Comparison of ENCODE assay signal across 8 cellular contexts in genomic region chr5:40437452-40437861, GRCh38.
DNase-seq lines count a peak whose midpoint lies in the region; ATAC-seq and TF ChIP-seq lines count a peak whose summit lies in the region.

No MANE protein-coding gene starts in this region.

- H3K9me3 ChIP-seq in PC-9 (ENCODE audit: insufficient read depth, low read depth) (peaks cover 3% of the 10 kb centered on the region; the same call in 1 of the 2 replicates), fibroblast of lung (ENCODE audit: control insufficient read depth, insufficient read depth, low read depth, low read length) (no peaks in the 10 kb centered on the region), esophagus muscularis mucosa (no peaks in the 10 kb centered on the region)

- H3K4me3 ChIP-seq in PC-9 (no peak overlapping the region), fibroblast of lung (replicated peaks in 1 of 4; ENCODE audit: control extremely low read depth in 1 of 4, insufficient read depth in 1 of 4, low read depth in 3 of 4, low read length in 4 of 4) (no peak overlapping the region), esophagus muscularis mucosa (no peak overlapping the region)

- no peak overlapping the region for H3K9ac ChIP-seq in fibroblast of lung (ENCODE audit: insufficient read depth, low read length)

- no peak for TF ChIP-seq EP300 in esophagus muscularis mucosa (IDR thresholded peaks at IDR 0.05)

- POLR2A ChIA-PET in PC-9 (lab: Charles Lee; ENCODE audit: unreplicated experiment): interaction anchor here (0.5 to 1.5 kb wide), 11 partner anchors 35 to 912 kb away, joined by 3 to 10 read pairs (median 4); no protein-coding TSS in a partner anchor

- 65% methylated on average over 4 of the region's 4 CpGs for WGBS in esophagus muscularis mucosa

- TF ChIP-seq POLR2A in esophagus muscularis mucosa (IDR thresholded peaks at IDR 0.05; ENCODE audit: low read depth): no peak

- ATAC-seq in GM18520 (IDR thresholded peaks at IDR 0.05; ENCODE audit: unreplicated experiment) (peak; percentile 75), HG02678 (IDR thresholded peaks at IDR 0.05; ENCODE audit: unreplicated experiment) (peak; percentile 39)

- no peaks in the 10 kb centered on the region for H3K27me3 ChIP-seq in PC-9 (ENCODE audit: insufficient read depth, low read depth)
- H3K27me3 ChIP-seq in fibroblast of lung (ENCODE audit: control insufficient read depth, insufficient read depth, low read length): no peaks in the 10 kb centered on the region
- H3K27me3 ChIP-seq in esophagus muscularis mucosa: no peaks in the 10 kb centered on the region

- TF ChIP-seq CTCF in PC-9 (conservative IDR thresholded peaks at IDR 0.05): no peak
- no peak for TF ChIP-seq CTCF in fibroblast of lung (conservative IDR thresholded peaks at IDR 0.05 in 1 of 2, IDR thresholded peaks at IDR 0.05 in 1 of 2; ENCODE audit: low read depth in 1 of 2, low read length in 2 of 2)
- TF ChIP-seq CTCF in esophagus muscularis mucosa (IDR thresholded peaks at IDR 0.05): no peak

- H2AFZ ChIP-seq in PC-9: no peak overlapping the region
- no peak overlapping the region for H2AFZ ChIP-seq in fibroblast of lung (ENCODE audit: low read length)

- intact Hi-C loops in PC-9 (cut with micrococcal nuclease; ENCODE audit: unreplicated experiment) (loop anchor here (1.0 to 5.0 kb wide), 7 partner anchors 35 to 488 kb away; partner anchors contain the start of gene PTGER4), esophagus muscularis mucosa (cut with DNase I) (no loop called here)

- no TSS peak for BruUV-seq in PC-9 (replicated peaks; lab: Mats Ljungman, UMichigan)

- peak overlapping the region; percentile 74 for H3K27ac ChIP-seq in PC-9
- H3K27ac ChIP-seq in fibroblast of lung (ENCODE audit: insufficient read depth, low read length): no peak overlapping the region
- H3K27ac ChIP-seq in esophagus muscularis mucosa (replicated peaks in 1 of 4): no peak overlapping the region

- DNase-seq in PC-9 (peak; percentile 77 to 99), fibroblast of lung (ENCODE audit: low read depth in 2 of 2) (peak; percentile 69 to 81), stromal cell of bone marrow (ENCODE audit: low read depth) (peak; percentile 77), esophagus muscularis mucosa (ENCODE audit: extremely low spot score) (no peak), NCI-H2081 (lab: John Stamatoyannopoulos, UW) (no peak), NCI-H187 treated with DMSO at 0.1 percent for 48 hours (lab: John Stamatoyannopoulos, UW) (no peak)

- H3K79me2 ChIP-seq in PC-9 (ENCODE audit: low read depth) (no peaks in the 10 kb centered on the region), fibroblast of lung (ENCODE audit: control insufficient read depth, insufficient read depth, low read length) (no peaks in the 10 kb centered on the region)

- H3K4me2 ChIP-seq in PC-9 (peak overlapping the region; percentile 57), fibroblast of lung (ENCODE audit: extremely low read depth, insufficient read depth, low read length) (no peak overlapping the region)

- H3K9me2 ChIP-seq in PC-9 (ENCODE audit: insufficient read depth): peaks cover 2% of the 10 kb centered on the region; the same call in 1 of the 2 replicates

- H4K20me1 ChIP-seq in PC-9 (ENCODE audit: insufficient read depth) (no peaks in the 10 kb centered on the region), fibroblast of lung (ENCODE audit: control insufficient read depth, extremely low read depth, insufficient read depth, low read length) (no peaks in the 10 kb centered on the region)

- H3K4me1 ChIP-seq in PC-9 (replicated peaks; ENCODE audit: insufficient read depth) (peaks cover 22% of the 10 kb centered on the region), fibroblast of lung (ENCODE audit: control insufficient read depth, extremely low read depth, insufficient read depth, low read length) (no peaks in the 10 kb centered on the region), esophagus muscularis mucosa (no peaks in the 10 kb centered on the region)

- CTCF ChIA-PET in PC-9 (lab: Charles Lee): interaction anchor here (0.6 to 0.8 kb wide), 3 partner anchors 53 to 1076 kb away, joined by 3 to 4 read pairs (median 3); no protein-coding TSS in a partner anchor

- H3F3A ChIP-seq in PC-9 (ENCODE audit: insufficient read depth, low read depth): peaks cover 15% of the 10 kb centered on the region

- no peaks in the 10 kb centered on the region for H3K36me3 ChIP-seq in PC-9 (ENCODE audit: low read depth)
- H3K36me3 ChIP-seq in fibroblast of lung (ENCODE audit: control insufficient read depth, insufficient read depth, low read length): no peaks in the 10 kb centered on the region
- H3K36me3 ChIP-seq in esophagus muscularis mucosa: no peaks in the 10 kb centered on the region

Comparison
In these comparisons a context has a peak if more than half of its experiments do, and no peak if none do; other contexts are left out.
1. DNase-seq: peak in PC-9 (2 of 2), fibroblast of lung (2 of 2) and stromal cell of bone marrow (single experiment); none in esophagus muscularis mucosa (single experiment), NCI-H2081 (0 of 2) and NCI-H187 treated with DMSO at 0.1 percent for 48 hours (single experiment).